Comparison of ENCODE assay signal across 1 cellular context in the genomic region with DNA sequence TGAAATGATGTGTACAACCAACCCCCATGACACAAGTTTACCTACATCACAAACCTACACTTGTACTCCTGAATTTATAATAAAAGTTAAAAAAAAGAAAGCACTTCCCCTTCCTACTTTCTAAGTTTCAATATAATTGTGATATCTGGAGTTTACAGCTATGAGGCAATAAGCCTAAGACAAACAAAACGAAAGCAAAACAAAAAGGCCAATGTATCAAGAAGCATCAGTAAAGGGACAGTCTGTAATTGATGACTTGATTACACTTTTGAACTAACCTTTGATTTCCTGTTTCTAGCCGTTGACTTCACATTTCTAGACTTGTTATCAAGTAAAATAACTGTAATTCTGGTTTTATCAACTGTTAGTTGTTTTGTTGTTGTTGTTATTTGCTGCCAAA.
TF ChIP-seq lines count a peak whose summit lies in the region.

No MANE protein-coding gene starts in this region.

TF ChIP-seq in GM12878, 131 proteins besides CTCF, POLR2A, EP300 and RAD21 (continued from another document):
- TF ChIP-seq, protein P1, sequence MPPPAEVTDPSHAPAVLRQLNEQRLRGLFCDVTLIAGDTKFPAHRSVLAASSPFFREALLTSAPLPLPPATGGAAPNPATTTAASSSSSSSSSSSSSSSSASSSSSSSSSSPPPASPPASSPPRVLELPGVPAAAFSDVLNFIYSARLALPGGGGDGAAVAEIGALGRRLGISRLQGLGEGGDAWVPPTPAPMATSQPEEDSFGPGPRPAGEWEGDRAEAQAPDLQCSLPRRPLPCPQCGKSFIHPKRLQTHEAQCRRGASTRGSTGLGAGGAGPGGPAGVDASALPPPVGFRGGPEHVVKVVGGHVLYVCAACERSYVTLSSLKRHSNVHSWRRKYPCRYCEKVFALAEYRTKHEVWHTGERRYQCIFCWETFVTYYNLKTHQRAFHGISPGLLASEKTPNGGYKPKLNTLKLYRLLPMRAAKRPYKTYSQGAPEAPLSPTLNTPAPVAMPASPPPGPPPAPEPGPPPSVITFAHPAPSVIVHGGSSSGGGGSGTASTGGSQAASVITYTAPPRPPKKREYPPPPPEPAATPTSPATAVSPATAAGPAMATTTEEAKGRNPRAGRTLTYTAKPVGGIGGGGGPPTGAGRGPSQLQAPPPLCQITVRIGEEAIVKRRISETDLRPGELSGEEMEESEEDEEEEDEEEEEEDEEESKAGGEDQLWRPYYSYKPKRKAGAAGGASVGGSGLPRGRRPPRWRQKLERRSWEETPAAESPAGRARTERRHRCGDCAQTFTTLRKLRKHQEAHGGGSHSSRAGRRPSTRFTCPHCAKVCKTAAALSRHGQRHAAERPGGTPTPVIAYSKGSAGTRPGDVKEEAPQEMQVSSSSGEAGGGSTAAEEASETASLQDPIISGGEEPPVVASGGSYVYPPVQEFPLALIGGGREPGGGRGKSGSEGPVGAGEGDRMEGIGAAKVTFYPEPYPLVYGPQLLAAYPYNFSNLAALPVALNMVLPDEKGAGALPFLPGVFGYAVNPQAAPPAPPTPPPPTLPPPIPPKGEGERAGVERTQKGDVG (CRISPR knock-in tag; IDR thresholded peaks at IDR 0.05): no peak
- TF ChIP-seq STAT3 (IDR thresholded peaks at IDR 0.05; ENCODE audit: low read depth, low read length) (no peak), ZBED1 (IDR thresholded peaks at IDR 0.05; ENCODE audit: borderline replicate concordance) (no peak), SPI1 (IDR thresholded peaks at IDR 0.05; ENCODE audit: borderline replicate concordance, insufficient read depth, low read depth, low read length) (no peak), MEF2A (IDR thresholded peaks at IDR 0.05; ENCODE audit: insufficient read depth, low read depth, low read length) (no peak), BHLHE40 (IDR thresholded peaks at IDR 0.05; ENCODE audit: borderline replicate concordance in 1 of 2, low read depth in 2 of 2, low read length in 1 of 2) (no peak)
- TF ChIP-seq, protein P2, sequence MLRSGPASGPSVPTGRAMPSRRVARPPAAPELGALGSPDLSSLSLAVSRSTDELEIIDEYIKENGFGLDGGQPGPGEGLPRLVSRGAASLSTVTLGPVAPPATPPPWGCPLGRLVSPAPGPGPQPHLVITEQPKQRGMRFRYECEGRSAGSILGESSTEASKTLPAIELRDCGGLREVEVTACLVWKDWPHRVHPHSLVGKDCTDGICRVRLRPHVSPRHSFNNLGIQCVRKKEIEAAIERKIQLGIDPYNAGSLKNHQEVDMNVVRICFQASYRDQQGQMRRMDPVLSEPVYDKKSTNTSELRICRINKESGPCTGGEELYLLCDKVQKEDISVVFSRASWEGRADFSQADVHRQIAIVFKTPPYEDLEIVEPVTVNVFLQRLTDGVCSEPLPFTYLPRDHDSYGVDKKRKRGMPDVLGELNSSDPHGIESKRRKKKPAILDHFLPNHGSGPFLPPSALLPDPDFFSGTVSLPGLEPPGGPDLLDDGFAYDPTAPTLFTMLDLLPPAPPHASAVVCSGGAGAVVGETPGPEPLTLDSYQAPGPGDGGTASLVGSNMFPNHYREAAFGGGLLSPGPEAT (IDR thresholded peaks at IDR 0.05; ENCODE audit: low read depth): no peak
